In the genomic region with DNA sequence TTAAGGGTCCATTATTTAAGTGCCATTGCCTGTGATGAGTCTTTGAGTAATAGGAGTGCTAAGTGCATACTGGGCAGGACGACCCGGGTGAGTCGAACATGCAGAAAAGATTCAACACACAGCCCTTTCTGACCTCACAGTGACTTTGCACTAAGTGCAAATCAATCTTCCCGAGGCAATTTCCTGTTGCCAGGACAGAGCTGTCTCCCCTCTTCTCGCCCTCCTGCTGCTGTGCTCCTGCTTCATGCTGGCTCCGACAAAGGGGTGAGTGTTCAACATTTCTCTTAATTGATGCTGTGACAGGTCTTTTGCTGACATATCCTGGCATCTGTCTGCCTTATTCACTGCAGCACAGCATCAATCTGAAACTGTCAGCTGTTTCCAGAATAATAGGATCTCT, we compare ENCODE assay signal across 1 cellular context.
TF ChIP-seq lines count a peak whose summit lies in the region.

No MANE protein-coding gene starts in this region.

TF ChIP-seq in HEK293, 187 proteins besides CTCF, POLR2A, EP300 and RAD21 (continued from another document and continues in another):
- TF ChIP-seq, protein P1, sequence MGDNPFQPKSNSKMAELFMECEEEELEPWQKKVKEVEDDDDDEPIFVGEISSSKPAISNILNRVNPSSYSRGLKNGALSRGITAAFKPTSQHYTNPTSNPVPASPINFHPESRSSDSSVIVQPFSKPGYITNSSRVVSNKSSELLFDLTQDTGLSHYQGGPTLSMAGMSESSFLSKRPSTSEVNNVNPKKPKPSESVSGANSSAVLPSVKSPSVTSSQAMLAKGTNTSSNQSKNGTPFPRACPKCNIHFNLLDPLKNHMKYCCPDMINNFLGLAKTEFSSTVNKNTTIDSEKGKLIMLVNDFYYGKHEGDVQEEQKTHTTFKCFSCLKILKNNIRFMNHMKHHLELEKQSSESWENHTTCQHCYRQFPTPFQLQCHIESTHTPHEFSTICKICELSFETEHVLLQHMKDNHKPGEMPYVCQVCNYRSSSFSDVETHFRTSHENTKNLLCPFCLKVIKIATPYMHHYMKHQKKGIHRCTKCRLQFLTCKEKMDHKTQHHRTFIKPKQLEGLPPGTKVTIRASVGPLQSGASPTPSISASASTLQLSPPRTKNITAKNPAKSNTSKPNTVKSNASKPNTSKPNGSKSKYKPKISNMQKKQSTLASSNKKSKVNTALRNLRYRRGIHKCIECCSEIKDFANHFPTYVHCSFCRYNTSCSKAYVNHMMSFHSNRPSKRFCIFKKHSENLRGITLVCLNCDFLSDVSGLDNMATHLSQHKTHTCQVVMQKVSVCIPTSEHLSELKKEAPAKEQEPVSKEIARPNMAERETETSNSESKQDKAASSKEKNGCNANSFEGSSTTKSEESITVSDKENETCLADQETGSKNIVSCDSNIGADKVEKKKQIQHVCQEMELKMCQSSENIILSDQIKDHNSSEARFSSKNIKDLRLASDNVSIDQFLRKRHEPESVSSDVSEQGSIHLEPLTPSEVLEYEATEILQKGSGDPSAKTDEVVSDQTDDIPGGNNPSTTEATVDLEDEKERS (tag by site-specific recombination; IDR thresholded peaks at IDR 0.05), result no peak
- no peak for TF ChIP-seq ZNF121 (tag by site-specific recombination; IDR thresholded peaks at IDR 0.05)
- no peak for TF ChIP-seq OVOL3 (tag by site-specific recombination; IDR thresholded peaks at IDR 0.05)
- TF ChIP-seq ZNF48 (tag by site-specific recombination; IDR thresholded peaks at IDR 0.05), result no peak
- TF ChIP-seq ZNF426 (tag by site-specific recombination; IDR thresholded peaks at IDR 0.05), result no peak
- TF ChIP-seq ZFP41 (tag by site-specific recombination; IDR thresholded peaks at IDR 0.05; ENCODE audit: borderline replicate concordance), result no peak
- no peak for TF ChIP-seq ZNF571 (tag by site-specific recombination; IDR thresholded peaks at IDR 0.05)
- no peak for TF ChIP-seq MYNN (tag by site-specific recombination; IDR thresholded peaks at IDR 0.05; ENCODE audit: borderline replicate concordance)
- TF ChIP-seq, protein P2, sequence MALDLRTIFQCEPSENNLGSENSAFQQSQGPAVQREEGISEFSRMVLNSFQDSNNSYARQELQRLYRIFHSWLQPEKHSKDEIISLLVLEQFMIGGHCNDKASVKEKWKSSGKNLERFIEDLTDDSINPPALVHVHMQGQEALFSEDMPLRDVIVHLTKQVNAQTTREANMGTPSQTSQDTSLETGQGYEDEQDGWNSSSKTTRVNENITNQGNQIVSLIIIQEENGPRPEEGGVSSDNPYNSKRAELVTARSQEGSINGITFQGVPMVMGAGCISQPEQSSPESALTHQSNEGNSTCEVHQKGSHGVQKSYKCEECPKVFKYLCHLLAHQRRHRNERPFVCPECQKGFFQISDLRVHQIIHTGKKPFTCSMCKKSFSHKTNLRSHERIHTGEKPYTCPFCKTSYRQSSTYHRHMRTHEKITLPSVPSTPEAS (tag by site-specific recombination; IDR thresholded peaks at IDR 0.05), result no peak
- no peak for TF ChIP-seq ZNF155 (tag by site-specific recombination; IDR thresholded peaks at IDR 0.05)
- TF ChIP-seq ZNF664 (tag by site-specific recombination; IDR thresholded peaks at IDR 0.05), result no peak
- no peak for TF ChIP-seq ZNF416 (tag by site-specific recombination; IDR thresholded peaks at IDR 0.05)
- TF ChIP-seq GLIS1 (tag by site-specific recombination; IDR thresholded peaks at IDR 0.05), result peak; percentile 72
- no peak for TF ChIP-seq HOXC10 (CRISPR knock-in tag; IDR thresholded peaks at IDR 0.05)
- TF ChIP-seq, protein P3, sequence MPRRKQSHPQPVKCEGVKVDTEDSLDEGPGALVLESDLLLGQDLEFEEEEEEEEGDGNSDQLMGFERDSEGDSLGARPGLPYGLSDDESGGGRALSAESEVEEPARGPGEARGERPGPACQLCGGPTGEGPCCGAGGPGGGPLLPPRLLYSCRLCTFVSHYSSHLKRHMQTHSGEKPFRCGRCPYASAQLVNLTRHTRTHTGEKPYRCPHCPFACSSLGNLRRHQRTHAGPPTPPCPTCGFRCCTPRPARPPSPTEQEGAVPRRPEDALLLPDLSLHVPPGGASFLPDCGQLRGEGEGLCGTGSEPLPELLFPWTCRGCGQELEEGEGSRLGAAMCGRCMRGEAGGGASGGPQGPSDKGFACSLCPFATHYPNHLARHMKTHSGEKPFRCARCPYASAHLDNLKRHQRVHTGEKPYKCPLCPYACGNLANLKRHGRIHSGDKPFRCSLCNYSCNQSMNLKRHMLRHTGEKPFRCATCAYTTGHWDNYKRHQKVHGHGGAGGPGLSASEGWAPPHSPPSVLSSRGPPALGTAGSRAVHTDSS (tag by site-specific recombination; IDR thresholded peaks at IDR 0.05), result no peak
- no peak for TF ChIP-seq ZFP69B (tag by site-specific recombination; IDR thresholded peaks at IDR 0.05)
- TF ChIP-seq, protein P4, sequence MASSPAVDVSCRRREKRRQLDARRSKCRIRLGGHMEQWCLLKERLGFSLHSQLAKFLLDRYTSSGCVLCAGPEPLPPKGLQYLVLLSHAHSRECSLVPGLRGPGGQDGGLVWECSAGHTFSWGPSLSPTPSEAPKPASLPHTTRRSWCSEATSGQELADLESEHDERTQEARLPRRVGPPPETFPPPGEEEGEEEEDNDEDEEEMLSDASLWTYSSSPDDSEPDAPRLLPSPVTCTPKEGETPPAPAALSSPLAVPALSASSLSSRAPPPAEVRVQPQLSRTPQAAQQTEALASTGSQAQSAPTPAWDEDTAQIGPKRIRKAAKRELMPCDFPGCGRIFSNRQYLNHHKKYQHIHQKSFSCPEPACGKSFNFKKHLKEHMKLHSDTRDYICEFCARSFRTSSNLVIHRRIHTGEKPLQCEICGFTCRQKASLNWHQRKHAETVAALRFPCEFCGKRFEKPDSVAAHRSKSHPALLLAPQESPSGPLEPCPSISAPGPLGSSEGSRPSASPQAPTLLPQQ (tag by site-specific recombination; IDR thresholded peaks at IDR 0.05), result no peak
- peak; percentile 49 for TF ChIP-seq ZNF24 (tag by site-specific recombination; IDR thresholded peaks at IDR 0.05)
- TF ChIP-seq ZNF266 (tag by site-specific recombination; IDR thresholded peaks at IDR 0.05; ENCODE audit: low read depth), result no peak
- TF ChIP-seq, protein P5, sequence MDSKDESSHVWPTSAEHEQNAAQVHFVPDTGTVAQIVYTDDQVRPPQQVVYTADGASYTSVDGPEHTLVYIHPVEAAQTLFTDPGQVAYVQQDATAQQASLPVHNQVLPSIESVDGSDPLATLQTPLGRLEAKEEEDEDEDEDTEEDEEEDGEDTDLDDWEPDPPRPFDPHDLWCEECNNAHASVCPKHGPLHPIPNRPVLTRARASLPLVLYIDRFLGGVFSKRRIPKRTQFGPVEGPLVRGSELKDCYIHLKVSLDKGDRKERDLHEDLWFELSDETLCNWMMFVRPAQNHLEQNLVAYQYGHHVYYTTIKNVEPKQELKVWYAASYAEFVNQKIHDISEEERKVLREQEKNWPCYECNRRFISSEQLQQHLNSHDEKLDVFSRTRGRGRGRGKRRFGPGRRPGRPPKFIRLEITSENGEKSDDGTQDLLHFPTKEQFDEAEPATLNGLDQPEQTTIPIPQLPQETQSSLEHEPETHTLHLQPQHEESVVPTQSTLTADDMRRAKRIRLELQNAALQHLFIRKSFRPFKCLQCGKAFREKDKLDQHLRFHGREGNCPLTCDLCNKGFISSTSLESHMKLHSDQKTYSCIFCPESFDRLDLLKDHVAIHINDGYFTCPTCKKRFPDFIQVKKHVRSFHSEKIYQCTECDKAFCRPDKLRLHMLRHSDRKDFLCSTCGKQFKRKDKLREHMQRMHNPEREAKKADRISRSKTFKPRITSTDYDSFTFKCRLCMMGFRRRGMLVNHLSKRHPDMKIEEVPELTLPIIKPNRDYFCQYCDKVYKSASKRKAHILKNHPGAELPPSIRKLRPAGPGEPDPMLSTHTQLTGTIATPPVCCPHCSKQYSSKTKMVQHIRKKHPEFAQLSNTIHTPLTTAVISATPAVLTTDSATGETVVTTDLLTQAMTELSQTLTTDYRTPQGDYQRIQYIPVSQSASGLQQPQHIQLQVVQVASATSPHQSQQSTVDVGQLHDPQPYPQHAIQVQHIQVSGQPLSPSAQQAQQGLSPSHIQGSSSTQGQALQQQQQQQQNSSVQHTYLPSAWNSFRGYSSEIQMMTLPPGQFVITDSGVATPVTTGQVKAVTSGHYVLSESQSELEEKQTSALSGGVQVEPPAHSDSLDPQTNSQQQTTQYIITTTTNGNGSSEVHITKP (tag by site-specific recombination; IDR thresholded peaks at IDR 0.05), result no peak
- no peak for TF ChIP-seq ZBTB7A (tag by site-specific recombination; IDR thresholded peaks at IDR 0.05; ENCODE audit: low read depth)
- TF ChIP-seq PRDM1 (tag by site-specific recombination; IDR thresholded peaks at IDR 0.05), result 0 out of 2 replicates have a peak, but pooled peaks have one; percentile 4
- no peak; the same call in 1 of the 2 replicates for TF ChIP-seq ZNF660 (tag by site-specific recombination; IDR thresholded peaks at IDR 0.05)
- no peak for TF ChIP-seq ZNF239 (tag by site-specific recombination; IDR thresholded peaks at IDR 0.05)
- TF ChIP-seq ZNF302 (tag by site-specific recombination; IDR thresholded peaks at IDR 0.05; ENCODE audit: low read depth), result no peak
- TF ChIP-seq ZNF510 (tag by site-specific recombination; IDR thresholded peaks at IDR 0.05; ENCODE audit: insufficient replicate concordance), result no peak
- TF ChIP-seq, protein P6, sequence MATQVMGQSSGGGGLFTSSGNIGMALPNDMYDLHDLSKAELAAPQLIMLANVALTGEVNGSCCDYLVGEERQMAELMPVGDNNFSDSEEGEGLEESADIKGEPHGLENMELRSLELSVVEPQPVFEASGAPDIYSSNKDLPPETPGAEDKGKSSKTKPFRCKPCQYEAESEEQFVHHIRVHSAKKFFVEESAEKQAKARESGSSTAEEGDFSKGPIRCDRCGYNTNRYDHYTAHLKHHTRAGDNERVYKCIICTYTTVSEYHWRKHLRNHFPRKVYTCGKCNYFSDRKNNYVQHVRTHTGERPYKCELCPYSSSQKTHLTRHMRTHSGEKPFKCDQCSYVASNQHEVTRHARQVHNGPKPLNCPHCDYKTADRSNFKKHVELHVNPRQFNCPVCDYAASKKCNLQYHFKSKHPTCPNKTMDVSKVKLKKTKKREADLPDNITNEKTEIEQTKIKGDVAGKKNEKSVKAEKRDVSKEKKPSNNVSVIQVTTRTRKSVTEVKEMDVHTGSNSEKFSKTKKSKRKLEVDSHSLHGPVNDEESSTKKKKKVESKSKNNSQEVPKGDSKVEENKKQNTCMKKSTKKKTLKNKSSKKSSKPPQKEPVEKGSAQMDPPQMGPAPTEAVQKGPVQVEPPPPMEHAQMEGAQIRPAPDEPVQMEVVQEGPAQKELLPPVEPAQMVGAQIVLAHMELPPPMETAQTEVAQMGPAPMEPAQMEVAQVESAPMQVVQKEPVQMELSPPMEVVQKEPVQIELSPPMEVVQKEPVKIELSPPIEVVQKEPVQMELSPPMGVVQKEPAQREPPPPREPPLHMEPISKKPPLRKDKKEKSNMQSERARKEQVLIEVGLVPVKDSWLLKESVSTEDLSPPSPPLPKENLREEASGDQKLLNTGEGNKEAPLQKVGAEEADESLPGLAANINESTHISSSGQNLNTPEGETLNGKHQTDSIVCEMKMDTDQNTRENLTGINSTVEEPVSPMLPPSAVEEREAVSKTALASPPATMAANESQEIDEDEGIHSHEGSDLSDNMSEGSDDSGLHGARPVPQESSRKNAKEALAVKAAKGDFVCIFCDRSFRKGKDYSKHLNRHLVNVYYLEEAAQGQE (tag by site-specific recombination; IDR thresholded peaks at IDR 0.05), result no peak
- no peak for TF ChIP-seq SETDB1 (IDR thresholded peaks at IDR 0.05; ENCODE audit: insufficient read length, low read length)
- TF ChIP-seq, protein P7, sequence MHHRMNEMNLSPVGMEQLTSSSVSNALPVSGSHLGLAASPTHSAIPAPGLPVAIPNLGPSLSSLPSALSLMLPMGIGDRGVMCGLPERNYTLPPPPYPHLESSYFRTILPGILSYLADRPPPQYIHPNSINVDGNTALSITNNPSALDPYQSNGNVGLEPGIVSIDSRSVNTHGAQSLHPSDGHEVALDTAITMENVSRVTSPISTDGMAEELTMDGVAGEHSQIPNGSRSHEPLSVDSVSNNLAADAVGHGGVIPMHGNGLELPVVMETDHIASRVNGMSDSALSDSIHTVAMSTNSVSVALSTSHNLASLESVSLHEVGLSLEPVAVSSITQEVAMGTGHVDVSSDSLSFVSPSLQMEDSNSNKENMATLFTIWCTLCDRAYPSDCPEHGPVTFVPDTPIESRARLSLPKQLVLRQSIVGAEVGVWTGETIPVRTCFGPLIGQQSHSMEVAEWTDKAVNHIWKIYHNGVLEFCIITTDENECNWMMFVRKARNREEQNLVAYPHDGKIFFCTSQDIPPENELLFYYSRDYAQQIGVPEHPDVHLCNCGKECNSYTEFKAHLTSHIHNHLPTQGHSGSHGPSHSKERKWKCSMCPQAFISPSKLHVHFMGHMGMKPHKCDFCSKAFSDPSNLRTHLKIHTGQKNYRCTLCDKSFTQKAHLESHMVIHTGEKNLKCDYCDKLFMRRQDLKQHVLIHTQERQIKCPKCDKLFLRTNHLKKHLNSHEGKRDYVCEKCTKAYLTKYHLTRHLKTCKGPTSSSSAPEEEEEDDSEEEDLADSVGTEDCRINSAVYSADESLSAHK (tag by site-specific recombination; IDR thresholded peaks at IDR 0.05), result no peak
- no peak for TF ChIP-seq ZBTB1 (tag by site-specific recombination; IDR thresholded peaks at IDR 0.05)
- no peak for TF ChIP-seq REPIN1 (tag by site-specific recombination; IDR thresholded peaks at IDR 0.05; ENCODE audit: low read depth)
- TF ChIP-seq FEZF1 (tag by site-specific recombination; IDR thresholded peaks at IDR 0.05), result peak; percentile 40; the same call in 1 of the 2 replicates
- TF ChIP-seq, protein P8, sequence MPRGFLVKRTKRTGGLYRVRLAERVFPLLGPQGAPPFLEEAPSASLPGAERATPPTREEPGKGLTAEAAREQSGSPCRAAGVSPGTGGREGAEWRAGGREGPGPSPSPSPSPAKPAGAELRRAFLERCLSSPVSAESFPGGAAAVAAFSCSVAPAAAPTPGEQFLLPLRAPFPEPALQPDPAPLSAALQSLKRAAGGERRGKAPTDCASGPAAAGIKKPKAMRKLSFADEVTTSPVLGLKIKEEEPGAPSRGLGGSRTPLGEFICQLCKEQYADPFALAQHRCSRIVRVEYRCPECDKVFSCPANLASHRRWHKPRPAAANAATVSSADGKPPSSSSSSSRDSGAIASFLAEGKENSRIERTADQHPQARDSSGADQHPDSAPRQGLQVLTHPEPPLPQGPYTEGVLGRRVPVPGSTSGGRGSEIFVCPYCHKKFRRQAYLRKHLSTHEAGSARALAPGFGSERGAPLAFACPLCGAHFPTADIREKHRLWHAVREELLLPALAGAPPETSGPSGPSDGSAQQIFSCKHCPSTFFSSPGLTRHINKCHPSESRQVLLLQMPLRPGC (tag by site-specific recombination; IDR thresholded peaks at IDR 0.05), result no peak
- no peak for TF ChIP-seq ZNF350 (tag by site-specific recombination; IDR thresholded peaks at IDR 0.05)
- peak; percentile 84 for TF ChIP-seq ZIC2 (tag by site-specific recombination; IDR thresholded peaks at IDR 0.05)
- TF ChIP-seq, protein P9, sequence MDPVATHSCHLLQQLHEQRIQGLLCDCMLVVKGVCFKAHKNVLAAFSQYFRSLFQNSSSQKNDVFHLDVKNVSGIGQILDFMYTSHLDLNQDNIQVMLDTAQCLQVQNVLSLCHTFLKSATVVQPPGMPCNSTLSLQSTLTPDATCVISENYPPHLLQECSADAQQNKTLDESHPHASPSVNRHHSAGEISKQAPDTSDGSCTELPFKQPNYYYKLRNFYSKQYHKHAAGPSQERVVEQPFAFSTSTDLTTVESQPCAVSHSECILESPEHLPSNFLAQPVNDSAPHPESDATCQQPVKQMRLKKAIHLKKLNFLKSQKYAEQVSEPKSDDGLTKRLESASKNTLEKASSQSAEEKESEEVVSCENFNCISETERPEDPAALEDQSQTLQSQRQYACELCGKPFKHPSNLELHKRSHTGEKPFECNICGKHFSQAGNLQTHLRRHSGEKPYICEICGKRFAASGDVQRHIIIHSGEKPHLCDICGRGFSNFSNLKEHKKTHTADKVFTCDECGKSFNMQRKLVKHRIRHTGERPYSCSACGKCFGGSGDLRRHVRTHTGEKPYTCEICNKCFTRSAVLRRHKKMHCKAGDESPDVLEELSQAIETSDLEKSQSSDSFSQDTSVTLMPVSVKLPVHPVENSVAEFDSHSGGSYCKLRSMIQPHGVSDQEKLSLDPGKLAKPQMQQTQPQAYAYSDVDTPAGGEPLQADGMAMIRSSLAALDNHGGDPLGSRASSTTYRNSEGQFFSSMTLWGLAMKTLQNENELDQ (tag by site-specific recombination; IDR thresholded peaks at IDR 0.05; ENCODE audit: low read depth), result no peak
